In genomic region chr4:46425775-46426400, GRCh38 we compare ENCODE assay signal across 1 cellular context.
TF ChIP-seq lines count a peak whose summit lies in the region.

No MANE protein-coding gene starts in this region.

TF ChIP-seq in H1, 55 proteins besides CTCF, POLR2A, EP300 and RAD21:
- no peak for TF ChIP-seq CHD7 (IDR thresholded peaks at IDR 0.05; ENCODE audit: insufficient replicate concordance, low read length)
- TF ChIP-seq SIRT6 (IDR thresholded peaks at IDR 0.05; ENCODE audit: low read length): no peak
- no peak for TF ChIP-seq CTBP2 (IDR thresholded peaks at IDR 0.05; ENCODE audit: borderline replicate concordance, insufficient read depth, insufficient read length, low read length)
- TF ChIP-seq NRF1 (IDR thresholded peaks at IDR 0.05; ENCODE audit: low read depth, low read length): no peak
- no peak for TF ChIP-seq CEBPB (IDR thresholded peaks at IDR 0.05; ENCODE audit: low read depth, low read length)
- no peak for TF ChIP-seq RXRA (IDR thresholded peaks at IDR 0.05; ENCODE audit: insufficient read depth, low read depth, low read length)
- TF ChIP-seq MAFK (IDR thresholded peaks at IDR 0.05; ENCODE audit: low read depth, low read length): no peak
- TF ChIP-seq KDM1A (IDR thresholded peaks at IDR 0.05; ENCODE audit: borderline replicate concordance, low read length): no peak
- TF ChIP-seq GTF2F1 (IDR thresholded peaks at IDR 0.05; ENCODE audit: borderline replicate concordance, low read depth, low read length): no peak
- no peak for TF ChIP-seq SP4 (IDR thresholded peaks at IDR 0.05; ENCODE audit: low read length)
TF ChIP-seq in H1: peak in this region for 0.
